In the genomic region with DNA sequence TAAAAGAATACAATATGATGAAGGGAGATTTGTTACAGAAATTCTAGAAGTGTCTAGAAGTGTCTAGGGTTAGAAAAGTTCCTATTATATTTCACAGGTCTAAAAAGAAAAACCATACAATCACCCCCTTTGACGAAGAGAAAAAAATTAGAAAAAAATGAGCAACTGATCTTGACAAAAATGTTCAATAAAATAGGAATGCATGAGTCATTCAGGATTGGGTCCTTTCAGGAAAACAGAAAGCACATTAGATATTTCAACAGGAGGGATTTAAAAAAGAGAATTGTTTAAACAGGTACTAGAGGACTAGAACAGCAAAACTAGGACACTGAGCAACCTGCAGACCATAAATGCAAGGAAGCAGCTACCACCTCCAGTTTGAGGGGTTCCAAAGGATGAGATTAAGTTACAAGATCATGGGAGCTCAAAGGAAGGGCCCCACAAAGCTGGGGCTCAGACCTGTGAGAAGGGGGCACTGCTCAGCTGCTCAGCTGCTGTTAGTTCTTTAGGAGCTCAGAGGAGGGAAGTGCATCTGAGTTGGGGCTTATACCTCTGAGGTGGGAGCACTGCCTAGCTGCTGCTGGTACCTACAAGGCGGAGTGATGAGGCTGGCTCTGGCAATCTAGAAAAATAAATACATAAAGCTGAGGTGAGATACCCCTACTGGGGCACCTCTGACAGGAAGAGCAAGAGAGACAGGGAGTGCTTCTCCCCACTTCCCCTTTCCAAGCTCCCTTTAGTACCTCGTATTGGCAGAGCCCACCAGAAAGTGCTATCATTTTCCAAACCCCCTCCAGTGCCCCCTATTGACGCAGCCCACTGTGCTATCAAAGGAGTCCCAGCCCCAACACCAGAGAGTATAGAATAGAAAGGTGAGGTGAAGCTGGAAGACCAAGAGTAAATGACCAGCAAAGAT, we compare ENCODE assay signal across 16 cellular contexts. TPM values are rescaled to one million over a fixed set of nuclear protein-coding genes. Genes with fewer than 3 reads are reported as not detected.
DNase-seq lines count a peak whose midpoint lies in the region; ATAC-seq, FAIRE-seq and TF ChIP-seq lines count a peak whose summit lies in the region.
"Had no signal": no experiment of that assay in that cellular context is flagged by ENCODE, and none has a peak within 500 bp of the region (broad histone marks: within the 10 kb centered on the region; RNA-seq: fewer than 3 reads in every experiment).

No MANE protein-coding gene starts in this region.

- H3K79me2 ChIP-seq in GM12878 (ENCODE audit: control insufficient read depth, insufficient read depth, low read length), result no peaks in the 10 kb centered on the region

- H3K9ac ChIP-seq in GM12878 (ENCODE audit: control insufficient read depth, insufficient read depth, low read length), result no peak overlapping the region

- TF ChIP-seq POLR2A in NB4 (IDR thresholded peaks at IDR 0.05; ENCODE audit: extremely low read depth, insufficient read length), result no peak
- TF ChIP-seq POLR2A in GM12878 (IDR thresholded peaks at IDR 0.05; ENCODE audit: low read depth, low read length), result no peak
- TF ChIP-seq POLR2A in body of pancreas (IDR thresholded peaks at IDR 0.05), result no peak

- FAIRE-seq in GM12878 (lab: Jason Lieb, UNC), result no peak

- RAD21 ChIA-PET in GM12878 (lab: Charles Lee; ENCODE audit: unreplicated experiment), result interaction anchor here (1.2 kb wide), 1 partner anchor 23 kb away, joined by 9 read pairs; no protein-coding TSS in a partner anchor

- SMC1A ChIA-PET in GM12878 (lab: Charles Lee; ENCODE audit: uncharacterized antibody, unreplicated experiment), result interaction anchor here (1.2 kb wide), 1 partner anchor 23 kb away, joined by 3 read pairs; no protein-coding TSS in a partner anchor

- DNase-seq in NB4 (ENCODE audit: low read depth) (peak; percentile 56), GM12878 (ENCODE audit: low read depth, low spot score) (no peak), renal cortical epithelial cell (ENCODE audit: low read depth) (peak; percentile 37), posterior cingulate gyrus (no peak), body of pancreas (no peak)
- DNase-seq: activated naive CD4-positive, alpha-beta T cell treated with anti-CD3 and anti-CD28 coated beads, Interleukin-2, amount 10 ng/mL, durations not matched to agents 7 days and 5 days; CD8-positive, alpha-beta memory T cell; lower lobe of right lung; NCI-H1694 treated with DMSO at 0.1 percent for 48 hours; Right ventricle myocardium superior had no signal

- BruUV-seq in GM12878 (replicated peaks; lab: Mats Ljungman, UMichigan), result no TSS peak

- in situ Hi-C loops in GM12878 (cut with MboI), result no loop called here

- no peak overlapping the region for H3K4me3 ChIP-seq in NB4 (ENCODE audit: low read depth, low read length)
- H3K4me3 ChIP-seq in GM12878, result no peak overlapping the region
- H3K4me3 ChIP-seq in body of pancreas, result no peak overlapping the region
- H3K4me3 ChIP-seq: lower lobe of right lung, skin epidermis had no signal

- H3K27me3 ChIP-seq in GM12878 (replicated peaks in 1 of 2; ENCODE audit: control insufficient read depth in 2 of 2, insufficient read depth in 2 of 2, low read length in 1 of 2) (no peaks in the 10 kb centered on the region), body of pancreas (no peaks in the 10 kb centered on the region)

- no peaks in the 10 kb centered on the region for H3K36me3 ChIP-seq in GM12878 (ENCODE audit: control insufficient read depth in 2 of 2, insufficient read depth in 2 of 2, low read length in 1 of 2)
- no peaks in the 10 kb centered on the region for H3K36me3 ChIP-seq in body of pancreas (replicated peaks in 1 of 2; ENCODE audit: insufficient read depth in 1 of 2, low read depth in 2 of 2)
- H3K36me3 ChIP-seq: lower lobe of right lung had no signal

- TF ChIP-seq EP300 in GM12878 (IDR thresholded peaks at IDR 0.05; ENCODE audit: borderline replicate concordance in 1 of 2, control insufficient read depth in 1 of 2, low read depth in 2 of 2, low read length in 2 of 2), result no peak

- no peaks in the 10 kb centered on the region for H3K4me1 ChIP-seq in GM12878 (ENCODE audit: control insufficient read depth, insufficient read depth, low read length)
- H3K4me1 ChIP-seq in body of pancreas, result no peaks in the 10 kb centered on the region
- H3K4me1 ChIP-seq: lower lobe of right lung had no signal

- intact Hi-C loops in GM12878 (cut with micrococcal nuclease; ENCODE audit: unreplicated experiment), result no loop called here
- intact Hi-C loops in posterior cingulate gyrus (cut with DNase I), result no loop called here
- intact Hi-C loops in body of pancreas (cut with DNase I), result no loop called here

- ATAC-seq in GM21529 (IDR thresholded peaks at IDR 0.05; ENCODE audit: unreplicated experiment) (peak; percentile 53), GM12878 (peak; percentile 72), body of pancreas (no peak), HG03521 (IDR thresholded peaks at IDR 0.05; ENCODE audit: unreplicated experiment) (no peak), HG02884 (IDR thresholded peaks at IDR 0.05; ENCODE audit: unreplicated experiment) (no peak)
- ATAC-seq: lower lobe of right lung had no signal

- no peak overlapping the region; the same call in 1 of the 2 replicates for H2AFZ ChIP-seq in GM12878 (ENCODE audit: control insufficient read depth, low read depth, low read length)

- CTCF ChIA-PET in GM12878 (lab: Yijun Ruan, JAX), result interaction anchor here (0.8 to 7.7 kb wide), 4 partner anchors 10 to 389 kb away, joined by 3 to 66 read pairs (median 3); a partner anchor contains a TSS

- POLR2A ChIA-PET in GM12878 (lab: Charles Lee), result no interaction called here

- WGBS in GM12878 (ENCODE audit: insufficient coverage, insufficient replicate concordance, low lambda C conversion rate, missing lambda C conversion rate), result 33% methylated on average over 4 of the region's 4 CpGs
- 22 to 29% methylated on average over 4 of the region's 4 CpGs for WGBS in body of pancreas, 2 donors

- TF ChIP-seq RAD21 in GM12878 (IDR thresholded peaks at IDR 0.05; ENCODE audit: insufficient read depth, low read depth, low read length), result no peak

- H3K4me2 ChIP-seq in GM12878 (ENCODE audit: control insufficient read depth, insufficient read depth), result no peak overlapping the region

- H3K27ac ChIP-seq in GM12878 (ENCODE audit: control insufficient read depth, insufficient read depth), result no peak overlapping the region
- H3K27ac ChIP-seq in body of pancreas, result no peak overlapping the region
- H3K27ac ChIP-seq: epithelial cell of prostate, lower lobe of right lung, skin epidermis, VCaP had no signal

- H4K20me1 ChIP-seq in GM12878 (ENCODE audit: control insufficient read depth, insufficient read depth), result no peaks in the 10 kb centered on the region

- TF ChIP-seq CTCF in NB4 (IDR thresholded peaks at IDR 0.05; ENCODE audit: low read depth, low read length) (no peak), GM12878 (IDR thresholded peaks at IDR 0.05 in 2 of 3, conservative IDR thresholded peaks at IDR 0.05 in 1 of 3; ENCODE audit: control insufficient read depth in 2 of 3, extremely low read depth in 1 of 3, insufficient read depth in 1 of 3, low read depth in 3 of 3, low read length in 3 of 3) (no peak), body of pancreas (IDR thresholded peaks at IDR 0.05) (no peak)

- no peaks in the 10 kb centered on the region for H3K9me3 ChIP-seq in GM12878 (replicated peaks; ENCODE audit: control insufficient read depth, insufficient read depth, low read length)
- H3K9me3 ChIP-seq in body of pancreas, result no peaks in the 10 kb centered on the region
- H3K9me3 ChIP-seq: lower lobe of right lung had no signal

TF ChIP-seq in GM12878, 131 proteins besides CTCF, POLR2A, EP300 and RAD21:
- peak; percentile 89 for TF ChIP-seq SPI1 (IDR thresholded peaks at IDR 0.05; ENCODE audit: borderline replicate concordance, insufficient read depth, low read depth, low read length)
- TF ChIP-seq, protein P1, sequence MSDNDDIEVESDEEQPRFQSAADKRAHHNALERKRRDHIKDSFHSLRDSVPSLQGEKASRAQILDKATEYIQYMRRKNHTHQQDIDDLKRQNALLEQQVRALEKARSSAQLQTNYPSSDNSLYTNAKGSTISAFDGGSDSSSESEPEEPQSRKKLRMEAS (IDR thresholded peaks at IDR 0.05; ENCODE audit: low read depth, low read length), result no peak

RNA-seq across cellular contexts. Expression of a gene that starts 27.1 kb away (rescaled TPM):
- 0.49 TPM in 1 of 2 replicates, not detected in the other for total RNA-seq in GM12878 (2013; cell fraction: nucleolus; rRNA removed)
- total RNA-seq in GM12878 (2014; rRNA removed), result 1.3 and 1.5 TPM in 2 replicates
- total RNA-seq in GM12878 (2014; rRNA removed; fragmentation: Illumina TruSeq; extraction: Trizol), result 1.9 and 2.0 TPM in 2 replicates
- total RNA-seq in GM12878 (2021), result 1.5 and 2.5 TPM in 2 replicates
- 0.17 TPM for polyA plus RNA-seq in GM12878 (2011; ENCODE audit: low read depth)
- polyA plus RNA-seq in GM12878 (2011; rRNA removed), result 0.87 and 1.3 TPM in 2 replicates
- 0.33 TPM in 2 replicates for polyA plus RNA-seq in GM12878 (2011; cell fraction: cytosol; rRNA removed)
- polyA plus RNA-seq in GM12878 (2011; cell fraction: nucleus; rRNA removed), result 0.39 and 0.55 TPM in 2 replicates
- polyA plus RNA-seq in GM12878 (2012), result 0.70 and 0.81 TPM in 2 replicates
- 2.0 and 2.8 TPM in 2 replicates for polyA plus RNA-seq in GM12878 (2014; fragmentation: Illumina TruSeq; extraction: Trizol)
- polyA plus RNA-seq in GM12878 (2014; fragmentation: Nextera tagmentation; extraction: Ambion mirVana), result under 1 TPM; 0.79 to 0.82 TPM
- polyA plus RNA-seq in GM12878 (2014; rRNA removed), result 1.1 and 1.2 TPM in 2 replicates
- 1 to 10 TPM; 2.6 to 2.8 TPM for polyA plus RNA-seq in GM12878 (2016; fragmentation: Nextera tagmentation; extraction: Ambion mirVana)
- 0.21 and 0.29 TPM in 2 replicates for polyA minus RNA-seq in GM12878 (2011; rRNA and poly(A)+ RNA removed)
- 0.31 TPM in 1 of 2 replicates, not detected in the other for polyA minus RNA-seq in GM12878 (2011; cell fraction: cytosol; rRNA and poly(A)+ RNA removed)
- polyA minus RNA-seq in GM12878 (2011; cell fraction: nucleus; rRNA and poly(A)+ RNA removed), result 0.24 and 0.48 TPM in 2 replicates
- 2.1 and 7.4 TPM in 2 replicates for total RNA-seq in renal cortical epithelial cell
- under 1 TPM in 1 of 2 donors, not detected in 1; 0.26 TPM for total RNA-seq in body of pancreas
- total RNA-seq: CD8-positive, alpha-beta memory T cell had no signal

Comparison
In these comparisons a context has a peak if more than half of its experiments do, and no peak if none do; other contexts are left out.
1. ATAC-seq: peak in GM21529 (single experiment) and GM12878 (single experiment); none in body of pancreas (single experiment), HG03521 (single experiment) and HG02884 (single experiment).
2. DNase-seq: peak in NB4 (single experiment) and renal cortical epithelial cell (single experiment); none in GM12878 (single experiment), posterior cingulate gyrus (0 of 10) and body of pancreas (0 of 4).